14 cellular contexts compared by ENCODE assay signal in the genomic region with DNA sequence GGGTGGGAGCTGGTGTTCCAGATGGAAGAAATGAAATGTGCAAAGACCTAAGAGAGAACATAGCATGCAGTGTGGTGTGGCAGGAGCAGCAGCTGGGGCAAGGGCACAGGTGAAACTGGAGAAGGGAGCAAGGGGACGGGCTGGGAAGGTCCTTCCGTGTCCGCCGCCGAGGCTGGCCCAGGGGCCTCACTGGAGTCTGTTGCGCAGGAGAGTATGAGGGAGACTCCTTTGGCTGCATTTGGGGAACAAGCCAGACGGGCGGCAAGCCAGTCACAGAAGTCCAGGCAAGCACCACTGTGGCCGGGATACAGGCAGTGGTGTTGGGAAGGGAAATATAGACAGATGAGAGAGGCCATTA.
DNase-seq lines count a peak whose midpoint lies in the region; ATAC-seq lines count a peak whose summit lies in the region.
"Had no signal": no experiment of that assay in that cellular context is flagged by ENCODE, and none has a peak within 500 bp of the region (broad histone marks: within the 10 kb centered on the region; RNA-seq: fewer than 3 reads in every experiment).

No MANE protein-coding gene starts in this region.

- no peak overlapping the region for H3K27ac Mint-ChIP-seq in activated naive CD8-positive, alpha-beta T cell
- H3K27ac Mint-ChIP-seq in activated naive CD8-positive, alpha-beta T cell treated with anti-CD3 and anti-CD28 coated beads for 36 hours = no peak overlapping the region
- peak overlapping the region; percentile 51 for H3K27ac Mint-ChIP-seq in activated T-helper 1 cell treated with anti-CD3 and anti-CD28 coated beads, Interleukin-12 subunit alpha, Interleukin-12 subunit beta, Interleukin-2, Interleukin-4 antibody, amounts not matched to agents 30 ng/mL and 10 ng/mL and 1 ng/mL, durations not matched to agents 14 hours and 24 hours and 36 hours
- H3K27ac Mint-ChIP-seq in naive thymus-derived CD8-positive, alpha-beta T cell = peak overlapping the region in 6 of 10 donors; percentile 66 to 95 (median 86)
- H3K27ac Mint-ChIP-seq in stimulated activated naive B cell treated with anti-CD40 and anti-IgM and Interleukin-4, amounts not matched to agents 10 μg/mL and 1 μg/mL and 100 μg/mL, for 72 hours = no peak overlapping the region

- peaks cover 21% of the 10 kb centered on the region for H3K36me3 Mint-ChIP-seq in activated naive CD8-positive, alpha-beta T cell
- H3K36me3 Mint-ChIP-seq in activated naive CD8-positive, alpha-beta T cell treated with anti-CD3 and anti-CD28 coated beads for 36 hours = peaks cover 52% of the 10 kb centered on the region
- peaks cover 21% of the 10 kb centered on the region for H3K36me3 Mint-ChIP-seq in activated T-helper 1 cell treated with anti-CD3 and anti-CD28 coated beads, Interleukin-12 subunit alpha, Interleukin-12 subunit beta, Interleukin-2, Interleukin-4 antibody, amounts not matched to agents 30 ng/mL and 10 ng/mL and 1 ng/mL, durations not matched to agents 14 hours and 24 hours and 36 hours (ENCODE audit: low read depth)
- H3K36me3 Mint-ChIP-seq in naive thymus-derived CD8-positive, alpha-beta T cell = peaks cover 0 to 49% (median 3%) of the 10 kb centered on the region in 3 donors
- peaks cover 30 to 63% of the 10 kb centered on the region in 2 donors for H3K36me3 Mint-ChIP-seq in stimulated activated naive B cell treated with anti-CD40 and anti-IgM and Interleukin-4, amounts not matched to agents 10 μg/mL and 1 μg/mL and 100 μg/mL, for 72 hours
- H3K36me3 Mint-ChIP-seq: CD4-positive, CD25-positive, alpha-beta regulatory T cell had no signal

- no peaks in the 10 kb centered on the region for H3K9me3 Mint-ChIP-seq in activated naive CD8-positive, alpha-beta T cell (ENCODE audit: low read depth)
- H3K9me3 Mint-ChIP-seq in activated naive CD8-positive, alpha-beta T cell treated with anti-CD3 and anti-CD28 coated beads for 36 hours = no peaks in the 10 kb centered on the region
- no peaks in the 10 kb centered on the region for H3K9me3 Mint-ChIP-seq in activated T-helper 1 cell treated with anti-CD3 and anti-CD28 coated beads, Interleukin-12 subunit alpha, Interleukin-12 subunit beta, Interleukin-2, Interleukin-4 antibody, amounts not matched to agents 30 ng/mL and 10 ng/mL and 1 ng/mL, durations not matched to agents 14 hours and 24 hours and 36 hours
- no peaks in the 10 kb centered on the region for H3K9me3 Mint-ChIP-seq in naive thymus-derived CD8-positive, alpha-beta T cell
- peaks cover 0 to 6% of the 10 kb centered on the region in 2 donors for H3K9me3 Mint-ChIP-seq in stimulated activated naive B cell treated with anti-CD40 and anti-IgM and Interleukin-4, amounts not matched to agents 10 μg/mL and 1 μg/mL and 100 μg/mL, for 72 hours
- H3K9me3 Mint-ChIP-seq: CD4-positive, CD25-positive, alpha-beta regulatory T cell had no signal

- POLR2A ChIA-PET in naive thymus-derived CD8-positive, alpha-beta T cell (lab: Charles Lee) = no interaction called here

- intact Hi-C loops in activated T-helper 1 cell treated with anti-CD3 and anti-CD28 coated beads, Interleukin-12 subunit alpha, Interleukin-12 subunit beta, Interleukin-2, Interleukin-4 antibody, amounts not matched to agents 30 ng/mL and 10 ng/mL and 1 ng/mL, durations not matched to agents 14 hours and 24 hours and 36 hours (cut with micrococcal nuclease) = no loop called here

- DNase-seq in activated naive CD8-positive, alpha-beta T cell treated with anti-CD3 and anti-CD28 coated beads for 36 hours = no peak
- DNase-seq in activated T-helper 1 cell treated with anti-CD3 and anti-CD28 coated beads, Interleukin-12 subunit alpha, Interleukin-12 subunit beta, Interleukin-2, Interleukin-4 antibody, amounts not matched to agents 30 ng/mL and 10 ng/mL and 1 ng/mL, durations not matched to agents 14 hours and 24 hours and 36 hours (ENCODE audit: low spot score) = no peak
- no peak for DNase-seq in naive thymus-derived CD8-positive, alpha-beta T cell
- no peak for DNase-seq in stimulated activated naive B cell treated with anti-CD40 and anti-IgM and Interleukin-4, amounts not matched to agents 10 μg/mL and 1 μg/mL and 100 μg/mL, for 72 hours
- no peak for DNase-seq in DMS79 treated with DMSO at 0.1 percent for 48 hours (lab: John Stamatoyannopoulos, UW)
- no peak for DNase-seq in cerebellar cortex (ENCODE audit: low spot score)
- no peak for DNase-seq in NCI-H82 treated with DMSO at 0.1 percent for 48 hours (lab: John Stamatoyannopoulos, UW; ENCODE audit: unreplicated experiment)
- DNase-seq: CD4-positive, CD25-positive, alpha-beta regulatory T cell; GM23248; MV-4-11; NCI-H1417 treated with DMSO at 0.1 percent for 48 hours; NCI-H2029; NCI-H510A had no signal

- peaks cover 53% of the 10 kb centered on the region for H3K4me1 Mint-ChIP-seq in activated naive CD8-positive, alpha-beta T cell (ENCODE audit: low read depth)
- H3K4me1 Mint-ChIP-seq in activated naive CD8-positive, alpha-beta T cell treated with anti-CD3 and anti-CD28 coated beads for 36 hours = peaks cover 49% of the 10 kb centered on the region
- peaks cover 14% of the 10 kb centered on the region for H3K4me1 Mint-ChIP-seq in activated T-helper 1 cell treated with anti-CD3 and anti-CD28 coated beads, Interleukin-12 subunit alpha, Interleukin-12 subunit beta, Interleukin-2, Interleukin-4 antibody, amounts not matched to agents 30 ng/mL and 10 ng/mL and 1 ng/mL, durations not matched to agents 14 hours and 24 hours and 36 hours (ENCODE audit: low read depth)
- H3K4me1 Mint-ChIP-seq in naive thymus-derived CD8-positive, alpha-beta T cell = peaks cover 8 to 45% (median 29%) of the 10 kb centered on the region in 4 donors
- H3K4me1 Mint-ChIP-seq in stimulated activated naive B cell treated with anti-CD40 and anti-IgM and Interleukin-4, amounts not matched to agents 10 μg/mL and 1 μg/mL and 100 μg/mL, for 72 hours = peaks cover 25% of the 10 kb centered on the region in 2 donors

- H3K4me3 Mint-ChIP-seq in activated naive CD8-positive, alpha-beta T cell = peak overlapping the region; percentile 39
- no peak overlapping the region for H3K4me3 Mint-ChIP-seq in activated naive CD8-positive, alpha-beta T cell treated with anti-CD3 and anti-CD28 coated beads for 36 hours
- no peak overlapping the region for H3K4me3 Mint-ChIP-seq in activated T-helper 1 cell treated with anti-CD3 and anti-CD28 coated beads, Interleukin-12 subunit alpha, Interleukin-12 subunit beta, Interleukin-2, Interleukin-4 antibody, amounts not matched to agents 30 ng/mL and 10 ng/mL and 1 ng/mL, durations not matched to agents 14 hours and 24 hours and 36 hours
- H3K4me3 Mint-ChIP-seq in naive thymus-derived CD8-positive, alpha-beta T cell = no peak overlapping the region
- peak overlapping the region; percentile 7 to 44 for H3K4me3 Mint-ChIP-seq in stimulated activated naive B cell treated with anti-CD40 and anti-IgM and Interleukin-4, amounts not matched to agents 10 μg/mL and 1 μg/mL and 100 μg/mL, for 72 hours
- H3K4me3 Mint-ChIP-seq: CD4-positive, CD25-positive, alpha-beta regulatory T cell had no signal

- ATAC-seq in naive thymus-derived CD8-positive, alpha-beta T cell = no peak
- no peak for ATAC-seq in stimulated activated naive B cell treated with anti-CD40 and anti-IgM and Interleukin-4, amounts not matched to agents 10 μg/mL and 1 μg/mL and 100 μg/mL, for 72 hours (replicated peaks)

- H3K27me3 Mint-ChIP-seq in activated naive CD8-positive, alpha-beta T cell = no peaks in the 10 kb centered on the region
- H3K27me3 Mint-ChIP-seq in activated naive CD8-positive, alpha-beta T cell treated with anti-CD3 and anti-CD28 coated beads for 36 hours = no peaks in the 10 kb centered on the region
- H3K27me3 Mint-ChIP-seq in activated T-helper 1 cell treated with anti-CD3 and anti-CD28 coated beads, Interleukin-12 subunit alpha, Interleukin-12 subunit beta, Interleukin-2, Interleukin-4 antibody, amounts not matched to agents 30 ng/mL and 10 ng/mL and 1 ng/mL, durations not matched to agents 14 hours and 24 hours and 36 hours (ENCODE audit: insufficient read depth) = no peaks in the 10 kb centered on the region
- no peaks in the 10 kb centered on the region for H3K27me3 Mint-ChIP-seq in naive thymus-derived CD8-positive, alpha-beta T cell
- no peaks in the 10 kb centered on the region for H3K27me3 Mint-ChIP-seq in stimulated activated naive B cell treated with anti-CD40 and anti-IgM and Interleukin-4, amounts not matched to agents 10 μg/mL and 1 μg/mL and 100 μg/mL, for 72 hours

Comparison
In these comparisons a context has a peak if more than half of its experiments do, and no peak if none do; other contexts are left out.
1. H3K4me3 Mint-ChIP-seq: peak in activated naive CD8-positive, alpha-beta T cell (single experiment) and stimulated activated naive B cell treated with anti-CD40 and anti-IgM and Interleukin-4, amounts not matched to agents 10 μg/mL and 1 μg/mL and 100 μg/mL, for 72 hours (2 of 2); none in activated naive CD8-positive, alpha-beta T cell treated with anti-CD3 and anti-CD28 coated beads for 36 hours (single experiment), activated T-helper 1 cell treated with anti-CD3 and anti-CD28 coated beads, Interleukin-12 subunit alpha, Interleukin-12 subunit beta, Interleukin-2, Interleukin-4 antibody, amounts not matched to agents 30 ng/mL and 10 ng/mL and 1 ng/mL, durations not matched to agents 14 hours and 24 hours and 36 hours (single experiment) and naive thymus-derived CD8-positive, alpha-beta T cell (0 of 10).
2. H3K27ac Mint-ChIP-seq: peak in activated T-helper 1 cell treated with anti-CD3 and anti-CD28 coated beads, Interleukin-12 subunit alpha, Interleukin-12 subunit beta, Interleukin-2, Interleukin-4 antibody, amounts not matched to agents 30 ng/mL and 10 ng/mL and 1 ng/mL, durations not matched to agents 14 hours and 24 hours and 36 hours (single experiment) and naive thymus-derived CD8-positive, alpha-beta T cell (6 of 10); none in activated naive CD8-positive, alpha-beta T cell (single experiment), activated naive CD8-positive, alpha-beta T cell treated with anti-CD3 and anti-CD28 coated beads for 36 hours (single experiment) and stimulated activated naive B cell treated with anti-CD40 and anti-IgM and Interleukin-4, amounts not matched to agents 10 μg/mL and 1 μg/mL and 100 μg/mL, for 72 hours (single experiment).